1 cellular context compared by ENCODE assay signal in genomic region chr9:73155968-73156592, GRCh38.
TF ChIP-seq lines count a peak whose summit lies in the region.

No MANE protein-coding gene starts in this region.

TF ChIP-seq in K562, 482 proteins besides CTCF, POLR2A, EP300 and RAD21 (continued from another document):
- TF ChIP-seq ATF6 (CRISPR knock-in tag; IDR thresholded peaks at IDR 0.05) (no peak), WHSC1 (IDR thresholded peaks at IDR 0.05; ENCODE audit: low read length) (no peak), ZNF445 (CRISPR knock-in tag; IDR thresholded peaks at IDR 0.05; ENCODE audit: low read depth) (no peak)
